9 cellular contexts compared by ENCODE assay signal in the genomic region with DNA sequence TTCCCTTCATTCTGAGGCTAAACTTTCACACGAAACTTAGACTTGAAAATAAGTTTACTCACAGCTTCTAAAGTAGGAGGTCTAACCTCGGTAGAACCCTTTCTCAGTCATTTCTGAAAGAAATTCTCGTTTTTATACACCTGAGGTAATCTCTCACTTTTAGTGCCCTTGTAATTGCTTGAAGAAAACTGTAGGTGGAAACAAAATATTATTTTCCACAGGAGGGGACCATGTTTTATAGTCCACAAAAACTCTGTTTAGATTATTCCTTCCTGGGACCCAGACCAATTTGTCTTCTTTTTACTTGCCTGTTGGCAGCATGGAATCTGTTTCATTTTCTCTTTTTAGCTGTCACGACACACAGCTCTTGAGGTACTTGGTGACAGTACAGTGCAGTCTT. TPM values are rescaled to one million over a fixed set of nuclear protein-coding genes. Genes with fewer than 3 reads are reported as not detected.
DNase-seq lines count a peak whose midpoint lies in the region; ATAC-seq and TF ChIP-seq lines count a peak whose summit lies in the region.
"Had no signal": no experiment of that assay in that cellular context is flagged by ENCODE, and none has a peak within 500 bp of the region (broad histone marks: within the 10 kb centered on the region; RNA-seq: fewer than 3 reads in every experiment).

No MANE protein-coding gene starts in this region.

- no peaks in the 10 kb centered on the region for H3K9me2 ChIP-seq in neural cell (ENCODE audit: insufficient read depth, low read length)

- 0% methylated on average over 4 of the region's 4 CpGs; no CpG with 5 or more reads in 2 of the 4 donors for WGBS in adrenal gland, 4 donors

- H3K27ac ChIP-seq in neural cell (ENCODE audit: low read length) = no peak overlapping the region
- H3K27ac ChIP-seq in adrenal gland = peak overlapping the region in 2 of 5 donors; percentile 93 to 95

- no peak for TF ChIP-seq EP300 in neural cell (conservative IDR thresholded peaks at IDR 0.05; ENCODE audit: poor library complexity, severe bottlenecking)

- H3K4me1 Mint-ChIP-seq in dendritic cell treated with granulocyte-macrophage colony-stimulating factor and Interleukin-4, amounts not matched to agents 40 ng/mL and 50 ng/mL, for 4 days (ENCODE audit: low read depth) = peaks cover 15% of the 10 kb centered on the region

- intact Hi-C loops in dendritic cell treated with granulocyte-macrophage colony-stimulating factor and Interleukin-4, amounts not matched to agents 40 ng/mL and 50 ng/mL, for 4 days (cut with micrococcal nuclease) = loop anchor here (5.0 to 10.0 kb wide), 2 partner anchors 686 to 832 kb away; a partner anchor contains a TSS
- intact Hi-C loops in adrenal gland (cut with DNase I) = no loop called here

- peak overlapping the region; percentile 88 for H3K4me3 Mint-ChIP-seq in dendritic cell treated with granulocyte-macrophage colony-stimulating factor and Interleukin-4, amounts not matched to agents 40 ng/mL and 50 ng/mL, for 4 days

- H3K4me2 ChIP-seq in neural cell (ENCODE audit: low read length) = peak overlapping the region; percentile 39

- TF ChIP-seq CTCF in neural cell (IDR thresholded peaks at IDR 0.05; ENCODE audit: poor library complexity, severe bottlenecking) (no peak), adrenal gland (IDR thresholded peaks at IDR 0.05) (no peak)

- no peaks in the 10 kb centered on the region for H3K27me3 Mint-ChIP-seq in dendritic cell treated with granulocyte-macrophage colony-stimulating factor and Interleukin-4, amounts not matched to agents 40 ng/mL and 50 ng/mL, for 4 days

- no peaks in the 10 kb centered on the region for H3F3A ChIP-seq in neural cell (ENCODE audit: insufficient read depth, low read length, poor library complexity, severe bottlenecking)

- no peaks in the 10 kb centered on the region for H3K79me2 ChIP-seq in neural cell (replicated peaks; ENCODE audit: insufficient read depth, low read length)

- no peaks in the 10 kb centered on the region for H3K9me3 Mint-ChIP-seq in dendritic cell treated with granulocyte-macrophage colony-stimulating factor and Interleukin-4, amounts not matched to agents 40 ng/mL and 50 ng/mL, for 4 days

- H3K4me1 ChIP-seq in adrenal gland (replicated peaks in 1 of 2) = no peaks in the 10 kb centered on the region

- H3K27me3 ChIP-seq in neural cell (ENCODE audit: insufficient read depth, low read depth, low read length) (no peaks in the 10 kb centered on the region), adrenal gland (no peaks in the 10 kb centered on the region)

- TF ChIP-seq RAD21 in neural cell (conservative IDR thresholded peaks at IDR 0.05) = no peak

- no peak for TF ChIP-seq POLR2A in adrenal gland (IDR thresholded peaks at IDR 0.05)

- H2AFZ ChIP-seq in neural cell (ENCODE audit: low read depth, low read length) = no peak overlapping the region

- DNase-seq in G401 (ENCODE audit: low spot score) = peak; percentile 1
- peak; percentile 18 for DNase-seq in LHCN-M2 (ENCODE audit: low read depth)
- DNase-seq in NCI-H1105 treated with DMSO at 0.1 percent for 48 hours (lab: John Stamatoyannopoulos, UW) = no peak
- DNase-seq in NCI-H2227 (lab: John Stamatoyannopoulos, UW; ENCODE audit: unreplicated experiment) = no peak
- DNase-seq in adrenal gland = no peak

- no peaks in the 10 kb centered on the region for H3K9me3 ChIP-seq in neural cell (ENCODE audit: low read length)
- H3K9me3 ChIP-seq in adrenal gland (replicated peaks in 1 of 3) = no peaks in the 10 kb centered on the region

- H3K36me3 ChIP-seq in neural cell (ENCODE audit: insufficient read depth, low read length) = no peaks in the 10 kb centered on the region
- no peaks in the 10 kb centered on the region for H3K36me3 ChIP-seq in adrenal gland (replicated peaks in 1 of 2)

- peak overlapping the region; percentile 66 for H3K9ac ChIP-seq in neural cell (ENCODE audit: low read length)

- H4K20me1 ChIP-seq in neural cell (ENCODE audit: insufficient read depth) = no peaks in the 10 kb centered on the region

- ATAC-seq in GM19023 (IDR thresholded peaks at IDR 0.05; ENCODE audit: unreplicated experiment) = no peak
- ATAC-seq: Panc1 had no signal

- in situ Hi-C loops in G401 (cut with HindIII; ENCODE audit: low sequenced_read_pairs) = no loop called here

- peak overlapping the region; percentile 95 for H3K27ac Mint-ChIP-seq in dendritic cell treated with granulocyte-macrophage colony-stimulating factor and Interleukin-4, amounts not matched to agents 40 ng/mL and 50 ng/mL, for 4 days

- H3K36me3 Mint-ChIP-seq in dendritic cell treated with granulocyte-macrophage colony-stimulating factor and Interleukin-4, amounts not matched to agents 40 ng/mL and 50 ng/mL, for 4 days (ENCODE audit: low read depth) = peaks cover 31% of the 10 kb centered on the region

- H3K4me3 ChIP-seq in neural cell (ENCODE audit: low read length) (peak overlapping the region; percentile 80), adrenal gland (no peak overlapping the region)

TF ChIP-seq in neural cell, 6 proteins besides CTCF, POLR2A, EP300 and RAD21:
- TF ChIP-seq, protein P1, sequence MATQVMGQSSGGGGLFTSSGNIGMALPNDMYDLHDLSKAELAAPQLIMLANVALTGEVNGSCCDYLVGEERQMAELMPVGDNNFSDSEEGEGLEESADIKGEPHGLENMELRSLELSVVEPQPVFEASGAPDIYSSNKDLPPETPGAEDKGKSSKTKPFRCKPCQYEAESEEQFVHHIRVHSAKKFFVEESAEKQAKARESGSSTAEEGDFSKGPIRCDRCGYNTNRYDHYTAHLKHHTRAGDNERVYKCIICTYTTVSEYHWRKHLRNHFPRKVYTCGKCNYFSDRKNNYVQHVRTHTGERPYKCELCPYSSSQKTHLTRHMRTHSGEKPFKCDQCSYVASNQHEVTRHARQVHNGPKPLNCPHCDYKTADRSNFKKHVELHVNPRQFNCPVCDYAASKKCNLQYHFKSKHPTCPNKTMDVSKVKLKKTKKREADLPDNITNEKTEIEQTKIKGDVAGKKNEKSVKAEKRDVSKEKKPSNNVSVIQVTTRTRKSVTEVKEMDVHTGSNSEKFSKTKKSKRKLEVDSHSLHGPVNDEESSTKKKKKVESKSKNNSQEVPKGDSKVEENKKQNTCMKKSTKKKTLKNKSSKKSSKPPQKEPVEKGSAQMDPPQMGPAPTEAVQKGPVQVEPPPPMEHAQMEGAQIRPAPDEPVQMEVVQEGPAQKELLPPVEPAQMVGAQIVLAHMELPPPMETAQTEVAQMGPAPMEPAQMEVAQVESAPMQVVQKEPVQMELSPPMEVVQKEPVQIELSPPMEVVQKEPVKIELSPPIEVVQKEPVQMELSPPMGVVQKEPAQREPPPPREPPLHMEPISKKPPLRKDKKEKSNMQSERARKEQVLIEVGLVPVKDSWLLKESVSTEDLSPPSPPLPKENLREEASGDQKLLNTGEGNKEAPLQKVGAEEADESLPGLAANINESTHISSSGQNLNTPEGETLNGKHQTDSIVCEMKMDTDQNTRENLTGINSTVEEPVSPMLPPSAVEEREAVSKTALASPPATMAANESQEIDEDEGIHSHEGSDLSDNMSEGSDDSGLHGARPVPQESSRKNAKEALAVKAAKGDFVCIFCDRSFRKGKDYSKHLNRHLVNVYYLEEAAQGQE (IDR thresholded peaks at IDR 0.05; ENCODE audit: borderline replicate concordance) = no peak
- no peak for TF ChIP-seq TAF1 (IDR thresholded peaks at IDR 0.05; ENCODE audit: low read depth)

RNA-seq across cellular contexts. Expression of a gene that starts 0.9 kb away (rescaled TPM):
- total RNA-seq in G401 (2014; rRNA removed; shearing (Covaris generic)) = 32.8 and 49.7 TPM in 2 replicates
- total RNA-seq in LHCN-M2 (2014; rRNA removed) (25.9 and 36.1 TPM in 2 replicates), adrenal gland (10 to 100 TPM in 2 of 8 donors, not detected in 6; 25.4 to 36.7 TPM)
- 24.6 TPM for polyA plus RNA-seq in LHCN-M2 (2012)
- polyA plus RNA-seq in neural cell (17.8 and 19.6 TPM in 2 replicates), adrenal gland (100 to 1,000 TPM in 1 of 3 donors, 10 to 100 TPM in 1, not detected in 1; 26.9 to 113 TPM)
- polyA minus RNA-seq in neural cell = 9.0 and 9.8 TPM in 2 replicates

Comparison
In these comparisons a context has a peak if more than half of its experiments do, and no peak if none do; other contexts are left out.
1. DNase-seq: peak in G401 (single experiment) and LHCN-M2 (single experiment); none in NCI-H1105 treated with DMSO at 0.1 percent for 48 hours (single experiment), NCI-H2227 (single experiment) and adrenal gland (0 of 7).